Comparison of ENCODE assay signal across 8 cellular contexts in the genomic region with DNA sequence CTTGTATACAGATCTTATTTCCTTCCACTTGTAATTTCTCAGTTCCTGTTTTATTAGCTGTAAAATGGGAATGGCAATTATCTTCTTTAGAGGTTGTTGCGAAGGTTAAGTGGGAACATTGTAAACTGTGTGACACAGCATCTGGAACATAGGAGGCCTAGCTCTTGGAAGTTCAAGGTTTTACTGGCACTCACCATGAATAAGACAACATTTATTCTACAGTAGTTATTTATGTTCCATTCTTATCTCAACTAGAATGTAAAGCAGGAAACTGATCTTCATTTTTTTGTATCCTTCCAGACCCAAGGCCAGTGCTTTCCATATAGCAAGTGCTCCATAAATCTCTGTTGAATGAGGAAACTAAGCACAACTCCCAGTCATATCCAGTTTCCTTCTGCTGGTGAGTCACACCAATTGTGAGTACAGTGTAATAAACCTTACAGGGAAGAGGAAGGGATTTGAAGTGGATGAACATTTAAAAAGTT. TPM values are rescaled to one million over a fixed set of nuclear protein-coding genes. Genes with fewer than 3 reads are reported as not detected.
DNase-seq lines count a peak whose midpoint lies in the region; ATAC-seq and TF ChIP-seq lines count a peak whose summit lies in the region.

No MANE protein-coding gene starts in this region.

- peak overlapping the region; percentile 91 for H3K27ac Mint-ChIP-seq in activated CD8-positive, alpha-beta T cell treated with anti-CD3 and anti-CD28 coated beads for 36 hours

- CTCF ChIA-PET in activated CD8-positive, alpha-beta T cell treated with anti-CD3 and anti-CD28 coated beads for 36 hours (lab: Charles Lee): interaction anchor here (2.6 to 12.0 kb wide), 3 partner anchors 14 to 330 kb away, joined by 11 to 138 read pairs (median 17); a partner anchor contains a TSS

- peak overlapping the region; percentile 86 to 96 (median 89); a peak in 19 of 22 replicates for H3K9ac ChIP-seq in BLaER1 treated with 17β-estradiol and CSF1 and Interleukin-3, amounts not matched to agents 10 nM and 100 nM
- peak overlapping the region in 1 of 2 donors; percentile 95 for H3K9ac ChIP-seq in stomach smooth muscle (ENCODE audit: low read length in 2 of 2)

- H3K9me3 Mint-ChIP-seq in activated CD8-positive, alpha-beta T cell treated with anti-CD3 and anti-CD28 coated beads for 36 hours: no peaks in the 10 kb centered on the region

- TF ChIP-seq CTCF in HL-60 (IDR thresholded peaks at IDR 0.05; ENCODE audit: insufficient read depth, low read length): no peak
- no peak for TF ChIP-seq CTCF in activated CD8-positive, alpha-beta T cell treated with anti-CD3 and anti-CD28 coated beads for 36 hours (IDR thresholded peaks at IDR 0.05)

- peaks cover 59% of the 10 kb centered on the region for H3K4me1 Mint-ChIP-seq in activated CD8-positive, alpha-beta T cell treated with anti-CD3 and anti-CD28 coated beads for 36 hours (ENCODE audit: low read depth)

- no peak for ATAC-seq in activated CD8-positive, alpha-beta T cell treated with anti-CD3 and anti-CD28 coated beads for 36 hours
- no peak for ATAC-seq in HG03139 (IDR thresholded peaks at IDR 0.05; ENCODE audit: unreplicated experiment)

- H3K27me3 ChIP-seq in BLaER1 treated with 17β-estradiol and CSF1 and Interleukin-3, amounts not matched to agents 10 nM and 100 nM: no peaks in the 10 kb centered on the region
- H3K27me3 ChIP-seq in HL-60 (ENCODE audit: insufficient read depth, poor library complexity, severe bottlenecking) (no peaks in the 10 kb centered on the region), stomach smooth muscle (ENCODE audit: control insufficient read depth in 1 of 2, insufficient read depth in 2 of 2, low read length in 2 of 2) (no peaks in the 10 kb centered on the region)

- H3K36me3 ChIP-seq in BLaER1 treated with 17β-estradiol and CSF1 and Interleukin-3, amounts not matched to agents 10 nM and 100 nM: peaks cover 31 to 46% (median 40%) of the 10 kb centered on the region in 11 experiments
- peaks cover 5 to 6% of the 10 kb centered on the region in 2 donors for H3K36me3 ChIP-seq in stomach smooth muscle (ENCODE audit: control insufficient read depth in 2 of 2, insufficient read depth in 2 of 2, low read length in 2 of 2)

- no peaks in the 10 kb centered on the region for H3K27me3 Mint-ChIP-seq in activated CD8-positive, alpha-beta T cell treated with anti-CD3 and anti-CD28 coated beads for 36 hours

- no peak for DNase-seq in HL-60 (ENCODE audit: low read depth in 1 of 2, low spot score in 1 of 2)
- DNase-seq in activated CD8-positive, alpha-beta T cell treated with anti-CD3 and anti-CD28 coated beads for 36 hours: no peak
- DNase-seq in GF-D8 (lab: John Stamatoyannopoulos, UW): no peak
- no peak for DNase-seq in GM19240 (ENCODE audit: insufficient read length, low spot score)

- peak overlapping the region; percentile 82 to 96 (median 91) for H3K4me2 ChIP-seq in BLaER1 treated with 17β-estradiol and CSF1 and Interleukin-3, amounts not matched to agents 10 nM and 100 nM

- H3K4me1 ChIP-seq in BLaER1 treated with 17β-estradiol and CSF1 and Interleukin-3, amounts not matched to agents 10 nM and 100 nM: peaks cover 22 to 72% (median 40%) of the 10 kb centered on the region in 10 experiments
- H3K4me1 ChIP-seq in stomach smooth muscle (ENCODE audit: control insufficient read depth, insufficient read depth, low read length): peaks cover 16% of the 10 kb centered on the region

- peak overlapping the region; percentile 86 for H3K4me3 Mint-ChIP-seq in activated CD8-positive, alpha-beta T cell treated with anti-CD3 and anti-CD28 coated beads for 36 hours

- POLR2A ChIA-PET in activated CD8-positive, alpha-beta T cell treated with anti-CD3 and anti-CD28 coated beads for 36 hours (lab: Charles Lee): interaction anchor here (1.0 to 3.8 kb wide), 6 partner anchors 13 to 74 kb away, joined by 3 to 24 read pairs (median 4); a partner anchor contains a TSS

- H3K9me3 ChIP-seq in BLaER1 treated with 17β-estradiol and CSF1 and Interleukin-3, amounts not matched to agents 10 nM and 100 nM (replicated peaks in 1 of 11): peaks cover 0 to 11% (median 0%) of the 10 kb centered on the region in 11 experiments; a peak in 3 of 22 replicates
- H3K9me3 ChIP-seq in stomach smooth muscle (ENCODE audit: control insufficient read depth in 2 of 2, low read length in 2 of 2): no peaks in the 10 kb centered on the region

- peak overlapping the region in 9 of 11 experiments; percentile 6 to 96 (median 92); a peak in 14 of 22 replicates for H3K27ac ChIP-seq in BLaER1 treated with 17β-estradiol and CSF1 and Interleukin-3, amounts not matched to agents 10 nM and 100 nM
- H3K27ac ChIP-seq in HL-60 (replicated peaks) (no peak overlapping the region), stomach smooth muscle (ENCODE audit: low read length) (no peak overlapping the region)

- intact Hi-C loops in activated CD8-positive, alpha-beta T cell treated with anti-CD3 and anti-CD28 coated beads for 36 hours (cut with micrococcal nuclease): no loop called here

- H3K36me3 Mint-ChIP-seq in activated CD8-positive, alpha-beta T cell treated with anti-CD3 and anti-CD28 coated beads for 36 hours (ENCODE audit: low read depth): peaks cover 36% of the 10 kb centered on the region

- H3K4me3 ChIP-seq in BLaER1 treated with 17β-estradiol and CSF1 and Interleukin-3, amounts not matched to agents 10 nM and 100 nM: peak overlapping the region; percentile 77 to 99 (median 89)
- H3K4me3 ChIP-seq in HL-60 (replicated peaks; ENCODE audit: insufficient read depth, low read length): peak overlapping the region; percentile 94
- H3K4me3 ChIP-seq in iPS-11a (ENCODE audit: low read depth, low read length): peak overlapping the region; percentile 98
- H3K4me3 ChIP-seq in stomach smooth muscle (ENCODE audit: low read length in 2 of 2): peak overlapping the region; percentile 97 to 100

- H4K20me1 ChIP-seq in BLaER1 treated with 17β-estradiol and CSF1 and Interleukin-3, amounts not matched to agents 10 nM and 100 nM: peaks cover 21 to 59% (median 51%) of the 10 kb centered on the region in 11 experiments; a peak in 19 of 22 replicates

RNA-seq across cellular contexts. Expression of a gene that starts 1.4 kb away (rescaled TPM):
- total RNA-seq in activated CD8-positive, alpha-beta T cell treated with anti-CD3 and anti-CD28 coated beads for 36 hours: 10 to 100 TPM; 30.6 to 32.3 TPM

RNA-seq across cellular contexts. Expression of a gene that starts 15.5 kb away (rescaled TPM):
- 10 to 100 TPM; 26.8 to 35.7 TPM for total RNA-seq in activated CD8-positive, alpha-beta T cell treated with anti-CD3 and anti-CD28 coated beads for 36 hours

Comparison
In these comparisons a context has a peak if more than half of its experiments do, and no peak if none do; other contexts are left out.
1. H3K27ac ChIP-seq: peak in BLaER1 treated with 17β-estradiol and CSF1 and Interleukin-3, amounts not matched to agents 10 nM and 100 nM (9 of 11); none in HL-60 (single experiment) and stomach smooth muscle (single experiment).
2. Peak in every context shown above with its lines, with median percentiles within 50 percentile points of each other: H3K4me3 ChIP-seq.